8 cellular contexts compared by ENCODE assay signal in the genomic region with DNA sequence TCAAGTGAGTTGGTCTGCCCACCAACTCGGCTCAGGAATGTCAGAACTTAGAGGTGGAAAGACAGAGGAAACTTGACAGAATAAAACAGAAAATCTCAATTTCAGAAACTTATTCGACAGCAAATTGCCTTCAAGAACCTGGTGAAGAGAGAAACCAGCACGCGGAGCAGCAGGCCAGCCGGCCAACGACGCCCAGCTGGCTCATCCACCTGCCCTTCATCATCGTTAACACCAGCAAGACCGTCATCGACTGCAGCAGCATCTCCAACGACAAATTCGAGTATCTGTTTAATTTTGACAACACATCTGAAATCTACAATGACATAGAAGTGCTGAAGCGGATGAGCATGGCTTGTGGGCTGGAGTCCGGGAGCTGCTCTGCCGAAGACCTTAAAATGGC.
"Had no signal": no experiment of that assay in that cellular context is flagged by ENCODE, and none has a peak within 500 bp of the region (broad histone marks: within the 10 kb centered on the region; RNA-seq: fewer than 3 reads in every experiment).

No MANE protein-coding gene starts in this region.

- FAIRE-seq: G401.6, GM12878, GM12891, GM12892, GM18507, GM19239 had no signal

- H3K4me3 ChIP-seq: GM12878 had no signal

- DNase-seq: GDM1, GF-D8 had no signal
